Comparison of ENCODE assay signal across 2 cellular contexts in the genomic region with DNA sequence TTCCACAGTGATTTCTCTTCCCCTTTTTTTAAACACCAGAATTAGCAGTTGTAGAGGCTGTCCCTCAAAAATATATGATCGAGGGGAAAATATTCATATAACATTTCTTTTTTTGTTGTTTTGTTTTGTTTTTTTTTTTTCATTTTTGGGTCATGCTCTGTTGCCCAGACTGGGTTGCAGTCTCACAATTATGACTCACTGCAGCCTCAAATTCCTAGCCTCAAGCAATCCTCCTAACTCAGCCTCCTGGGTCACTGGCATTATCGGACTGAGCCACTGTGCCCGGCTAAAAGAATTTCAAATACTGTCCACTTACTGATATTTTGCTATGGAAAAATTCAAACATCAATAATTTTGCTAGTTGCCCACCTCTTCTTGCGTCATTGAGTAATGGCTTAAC.
A peak's percentile ranks its signal among the peaks of the same experiment; 100 is the strongest.
TF ChIP-seq lines count a peak whose summit lies in the region.

No MANE protein-coding gene starts in this region.

TF ChIP-seq in GM23338, 12 proteins besides CTCF, POLR2A, EP300 and RAD21:
- TF ChIP-seq CREB1 (CRISPR knock-in tag; IDR thresholded peaks at IDR 0.05; ENCODE audit: low read depth) (no peak), EZH2 (IDR thresholded peaks at IDR 0.05; ENCODE audit: low read depth, unreplicated experiment) (no peak), EZH2phosphoT487 (IDR thresholded peaks at IDR 0.05; ENCODE audit: unreplicated experiment) (no peak), POLR2AphosphoS5 (IDR thresholded peaks at IDR 0.05; ENCODE audit: low read depth) (no peak)

TF ChIP-seq in H1, 55 proteins besides CTCF, POLR2A, EP300 and RAD21 (continued from another document):
- TF ChIP-seq CREB1 (IDR thresholded peaks at IDR 0.05) (peak; percentile 51; the same call in 1 of the 2 replicates), HDAC2 (IDR thresholded peaks at IDR 0.05; ENCODE audit: borderline replicate concordance in 1 of 2, low read depth in 2 of 2, low read length in 2 of 2) (no peak), SIX5 (IDR thresholded peaks at IDR 0.05; ENCODE audit: low read depth, low read length) (no peak), EGR1 (IDR thresholded peaks at IDR 0.05; ENCODE audit: borderline replicate concordance, low read depth, low read length) (no peak), JUND (IDR thresholded peaks at IDR 0.05; ENCODE audit: low read length) (peak; percentile 49), GABPA (IDR thresholded peaks at IDR 0.05; ENCODE audit: borderline replicate concordance, insufficient read depth, low read length) (no peak)
- TF ChIP-seq, protein P1, sequence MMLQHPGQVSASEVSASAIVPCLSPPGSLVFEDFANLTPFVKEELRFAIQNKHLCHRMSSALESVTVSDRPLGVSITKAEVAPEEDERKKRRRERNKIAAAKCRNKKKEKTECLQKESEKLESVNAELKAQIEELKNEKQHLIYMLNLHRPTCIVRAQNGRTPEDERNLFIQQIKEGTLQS (IDR thresholded peaks at IDR 0.05; ENCODE audit: insufficient read depth, low read depth, low read length), result no peak
